Comparison of ENCODE assay signal across 18 cellular contexts in genomic region chr17:8643855-8644506, GRCh38.
"Had no signal": no experiment of that assay in that cellular context is flagged by ENCODE, and none has a peak within 500 bp of the region (broad histone marks: within the 10 kb centered on the region; RNA-seq: fewer than 3 reads in every experiment).

No MANE protein-coding gene starts in this region.

- DNase-seq: effector memory CD8-positive, alpha-beta T cell; gastrocnemius medialis; heart right ventricle; hypothalamus; left ventricle myocardium inferior; mesenchymal stem cell; naive B cell; right lobe of liver; stimulated activated CD4-positive, alpha-beta T cell treated with anti-CD3 and anti-CD28 coated beads, Interleukin-4, amount 100 ng/mL, for 1 hour; stimulated activated CD8-positive, alpha-beta memory T cell treated with anti-CD3 and anti-CD28 coated beads, Interleukin-4, amount 100 ng/mL, for 48 hours; tibial artery; upper lobe of left lung; uterus had no signal

- H3K9ac ChIP-seq: parathyroid adenoma had no signal

- H3K36me3 ChIP-seq: esophagus muscularis mucosa, gastrocnemius medialis, heart right ventricle, left ventricle myocardium inferior, prostate gland, right lobe of liver, tibial artery, upper lobe of left lung, uterus had no signal

- H3K4me3 ChIP-seq: esophagus muscularis mucosa, gastrocnemius medialis, heart right ventricle, left ventricle myocardium inferior, lung, prostate gland, right lobe of liver, tibial artery, upper lobe of left lung, uterus had no signal

- H3K4me1 ChIP-seq: esophagus muscularis mucosa, left ventricle myocardium inferior, parathyroid adenoma, prostate gland, right lobe of liver, upper lobe of left lung, uterus had no signal

- H3K27ac ChIP-seq: epithelial cell of prostate, esophagus muscularis mucosa, gastrocnemius medialis, heart right ventricle, left ventricle myocardium inferior, parathyroid adenoma, prostate gland, right lobe of liver, tibial artery, upper lobe of left lung, uterus had no signal

- H3K9me3 ChIP-seq: esophagus muscularis mucosa, gastrocnemius medialis, heart right ventricle, left ventricle myocardium inferior, prostate gland, right lobe of liver, tibial artery, upper lobe of left lung, uterus had no signal

- H3K79me2 ChIP-seq: parathyroid adenoma had no signal

- H3K27me3 ChIP-seq: esophagus muscularis mucosa, gastrocnemius medialis, heart right ventricle, right lobe of liver, tibial artery, upper lobe of left lung, uterus had no signal
